23 cellular contexts compared by ENCODE assay signal in genomic region chr2:219515874-219516629, GRCh38. TPM values are rescaled to one million over a fixed set of nuclear protein-coding genes. Genes with fewer than 3 reads are reported as not detected.
"Had no signal": no experiment of that assay in that cellular context is flagged by ENCODE, and none has a peak within 500 bp of the region (broad histone marks: within the 10 kb centered on the region; RNA-seq: fewer than 3 reads in every experiment).

No MANE protein-coding gene starts in this region.

- H3K27ac Mint-ChIP-seq: activated CD4-positive, alpha-beta T cell treated with anti-CD3 and anti-CD28 coated beads for 36 hours; activated CD8-positive, alpha-beta T cell treated with anti-CD3 and anti-CD28 coated beads for 36 hours; activated naive CD4-positive, alpha-beta T cell treated with anti-CD3 and anti-CD28 coated beads, Interleukin-2, amount 50 U/mL, for 72 hours; progenitor cell of endocrine pancreas had no signal

- DNase-seq: activated CD4-positive, alpha-beta T cell treated with anti-CD3 and anti-CD28 coated beads for 36 hours; activated CD8-positive, alpha-beta T cell treated with anti-CD3 and anti-CD28 coated beads for 36 hours; activated gamma-delta T cell; activated T-cell treated with anti-CD3 and anti-CD28 coated beads, Interleukin-2, amount 50 U/mL, for 48 hours; body of pancreas; cortex of kidney; effector CD4-positive, alpha-beta T cell; esophagus squamous epithelium; mesenchymal stem cell; naive thymus-derived CD8-positive, alpha-beta T cell; stimulated activated naive CD8-positive, alpha-beta T cell treated with anti-CD3 and anti-CD28 coated beads, Interleukin-15, Interleukin-2, amounts not matched to agents 100 U/mL and 50 U/mL, for 24 hours; trophoblast cell had no signal

- H3K9me3 ChIP-seq: body of pancreas, esophagus squamous epithelium, suprapubic skin had no signal

- H3K9me3 Mint-ChIP-seq: activated CD8-positive, alpha-beta T cell treated with anti-CD3 and anti-CD28 coated beads for 36 hours; activated naive CD4-positive, alpha-beta T cell treated with anti-CD3 and anti-CD28 coated beads, Interleukin-2, amount 50 U/mL, for 72 hours had no signal

- FAIRE-seq: endothelial cell of umbilical vein had no signal

- H3K27ac ChIP-seq: body of pancreas, esophagus squamous epithelium, skin epidermis, suprapubic skin, VCaP had no signal

- H3K4me3 ChIP-seq: body of pancreas, esophagus squamous epithelium, skin epidermis, suprapubic skin had no signal

- H3K36me3 Mint-ChIP-seq: activated naive CD4-positive, alpha-beta T cell treated with anti-CD3 and anti-CD28 coated beads, Interleukin-2, amount 50 U/mL, for 72 hours had no signal

- H3K4me3 Mint-ChIP-seq: activated CD4-positive, alpha-beta T cell treated with anti-CD3 and anti-CD28 coated beads for 36 hours; activated CD8-positive, alpha-beta T cell treated with anti-CD3 and anti-CD28 coated beads for 36 hours had no signal

- H3K36me3 ChIP-seq: esophagus squamous epithelium, suprapubic skin had no signal

- ATAC-seq: activated CD4-positive, alpha-beta T cell treated with anti-CD3 and anti-CD28 coated beads for 36 hours; activated CD8-positive, alpha-beta T cell treated with anti-CD3 and anti-CD28 coated beads for 36 hours; activated naive CD4-positive, alpha-beta T cell treated with anti-CD3 and anti-CD28 coated beads, Interleukin-2, amount 50 U/mL, for 72 hours; body of pancreas; naive thymus-derived CD8-positive, alpha-beta T cell; right cardiac atrium; stimulated activated naive CD8-positive, alpha-beta T cell treated with anti-CD3 and anti-CD28 coated beads, Interleukin-15, Interleukin-2, amounts not matched to agents 100 U/mL and 50 U/mL, for 24 hours had no signal

RNA-seq across cellular contexts. Expression of gene ASIC4, which starts 1.8 kb away (rescaled TPM):
- total RNA-seq: activated CD4-positive, alpha-beta T cell treated with anti-CD3 and anti-CD28 coated beads for 36 hours; activated CD8-positive, alpha-beta T cell treated with anti-CD3 and anti-CD28 coated beads for 36 hours; body of pancreas; endothelial cell of umbilical vein; esophagus squamous epithelium; fibroblast of villous mesenchyme; kidney epithelial cell; mucosa of gallbladder; suprapubic skin had no signal
- polyA plus RNA-seq: endothelial cell of umbilical vein; liver; naive thymus-derived CD8-positive, alpha-beta T cell had no signal

RNA-seq across cellular contexts. Expression of gene TMEM198, which starts 27.8 kb away (rescaled TPM):
- total RNA-seq: endothelial cell of umbilical vein had no signal
- polyA plus RNA-seq: endothelial cell of umbilical vein had no signal

RNA-seq across cellular contexts. Expression of gene OBSL1, which starts 55.3 kb away (rescaled TPM):
- polyA plus RNA-seq: naive thymus-derived CD8-positive, alpha-beta T cell had no signal
